In the genomic region with DNA sequence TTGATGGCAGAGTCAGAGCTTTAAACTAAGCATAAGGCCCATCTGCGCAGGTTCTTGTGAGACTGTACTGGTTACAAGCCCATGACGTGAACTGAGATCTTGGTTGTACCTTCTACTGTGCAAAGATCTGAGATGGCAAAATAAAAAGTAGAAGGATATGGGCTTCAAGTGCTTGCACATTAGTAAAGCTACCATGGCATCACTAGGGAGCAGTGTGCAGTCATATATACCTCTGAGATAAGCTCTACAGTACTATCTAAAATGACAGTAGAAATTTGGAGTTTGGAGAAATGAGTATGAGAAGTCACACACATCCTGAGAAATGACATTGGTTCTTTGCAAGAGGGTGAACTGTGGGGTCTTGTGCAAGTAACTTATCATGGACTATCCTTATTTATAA, we compare ENCODE assay signal across 11 cellular contexts.
DNase-seq lines count a peak whose midpoint lies in the region; ATAC-seq and TF ChIP-seq lines count a peak whose summit lies in the region.
"Had no signal": no experiment of that assay in that cellular context is flagged by ENCODE, and none has a peak within 500 bp of the region (broad histone marks: within the 10 kb centered on the region; RNA-seq: fewer than 3 reads in every experiment).

No MANE protein-coding gene starts in this region.

- intact Hi-C loops in PC-3 (cut with micrococcal nuclease): loop anchor here (1.0 to 10.0 kb wide), 5 partner anchors 114 to 581 kb away; no protein-coding TSS in a partner anchor
- intact Hi-C loops in sciatic nerve (cut with DNase I): no loop called here
- intact Hi-C loops in activated T-helper 2 cell treated with anti-CD3 and anti-CD28 coated beads, Interferon-gamma antibody, Interleukin-2, Interleukin-4, amounts not matched to agents 10 μg/mL and 5 μg/mL and 100 μg/mL, durations not matched to agents 14 hours and 24 hours and 36 hours (cut with micrococcal nuclease): no loop called here

- TF ChIP-seq CTCF in PC-3 (conservative IDR thresholded peaks at IDR 0.05; ENCODE audit: low read depth, low read length): peak; percentile 51; the same call in 1 of the 2 replicates

- no peaks in the 10 kb centered on the region for H3K4me1 ChIP-seq in PC-3 (ENCODE audit: insufficient read depth, low read length)
- H3K4me1 ChIP-seq: BLaER1 had no signal

- no peaks in the 10 kb centered on the region for H3K27me3 ChIP-seq in PC-3 (ENCODE audit: low read length)
- H3K27me3 ChIP-seq: BLaER1, tibial nerve had no signal

- BruUV-seq in PC-3 (replicated peaks; lab: Mats Ljungman, UMichigan): no TSS peak

- no peaks in the 10 kb centered on the region for H3K4me1 Mint-ChIP-seq in activated T-helper 2 cell treated with anti-CD3 and anti-CD28 coated beads, Interferon-gamma antibody, Interleukin-2, Interleukin-4, amounts not matched to agents 10 μg/mL and 5 μg/mL and 100 μg/mL, durations not matched to agents 14 hours and 24 hours and 36 hours (ENCODE audit: low read depth)
- H3K4me1 Mint-ChIP-seq: activated CD4-positive, alpha-beta memory T cell treated with anti-CD3 and anti-CD28 coated beads, Interleukin-2, amount 10 ng/mL, durations not matched to agents 7 days and 5 days had no signal

- no peak overlapping the region for H3K27ac ChIP-seq in PC-3 (ENCODE audit: low read length)
- H3K27ac ChIP-seq: BLaER1, tibial nerve had no signal

- POLR2A ChIA-PET in PC-3 (lab: Charles Lee; ENCODE audit: unreplicated experiment): interaction anchor here (0.6 kb wide), 1 partner anchor 384 kb away, joined by 3 read pairs; no protein-coding TSS in a partner anchor

- H3K27ac Mint-ChIP-seq in activated T-helper 2 cell treated with anti-CD3 and anti-CD28 coated beads, Interferon-gamma antibody, Interleukin-2, Interleukin-4, amounts not matched to agents 10 μg/mL and 5 μg/mL and 100 μg/mL, durations not matched to agents 14 hours and 24 hours and 36 hours: no peak overlapping the region
- H3K27ac Mint-ChIP-seq: activated CD4-positive, alpha-beta memory T cell treated with anti-CD3 and anti-CD28 coated beads, Interleukin-2, amount 10 ng/mL, durations not matched to agents 7 days and 5 days had no signal

- H3K4me3 ChIP-seq in PC-3 (ENCODE audit: low read length): no peak overlapping the region
- H3K4me3 ChIP-seq: BLaER1, tibial nerve had no signal

- H4K20me1 ChIP-seq in PC-3 (ENCODE audit: low read length): no peaks in the 10 kb centered on the region
- H4K20me1 ChIP-seq: BLaER1 had no signal

- H3K9me3 ChIP-seq in PC-3 (ENCODE audit: low read length): no peaks in the 10 kb centered on the region
- H3K9me3 ChIP-seq: BLaER1, tibial nerve had no signal

- H3K9me2 ChIP-seq in PC-3 (replicated peaks; ENCODE audit: low read length): no peaks in the 10 kb centered on the region

- H3F3A ChIP-seq in PC-3 (ENCODE audit: low read length, unreplicated experiment): no peaks in the 10 kb centered on the region

- H3K4me3 Mint-ChIP-seq in activated T-helper 2 cell treated with anti-CD3 and anti-CD28 coated beads, Interferon-gamma antibody, Interleukin-2, Interleukin-4, amounts not matched to agents 10 μg/mL and 5 μg/mL and 100 μg/mL, durations not matched to agents 14 hours and 24 hours and 36 hours (ENCODE audit: low read depth): no peak overlapping the region
- H3K4me3 Mint-ChIP-seq: activated CD4-positive, alpha-beta memory T cell treated with anti-CD3 and anti-CD28 coated beads, Interleukin-2, amount 10 ng/mL, durations not matched to agents 7 days and 5 days had no signal

- H3K9ac ChIP-seq in PC-3 (ENCODE audit: low read length): no peak overlapping the region
- H3K9ac ChIP-seq: BLaER1 had no signal

- CTCF ChIA-PET in PC-3 (lab: Charles Lee): interaction anchor here (0.5 to 0.9 kb wide), 2 partner anchors 83 to 403 kb away, joined by 6 to 7 read pairs; no protein-coding TSS in a partner anchor

- no peak overlapping the region for H2AFZ ChIP-seq in PC-3 (ENCODE audit: low read length)

- no peaks in the 10 kb centered on the region for H3K9me3 Mint-ChIP-seq in activated T-helper 2 cell treated with anti-CD3 and anti-CD28 coated beads, Interferon-gamma antibody, Interleukin-2, Interleukin-4, amounts not matched to agents 10 μg/mL and 5 μg/mL and 100 μg/mL, durations not matched to agents 14 hours and 24 hours and 36 hours
- H3K9me3 Mint-ChIP-seq: activated CD4-positive, alpha-beta memory T cell treated with anti-CD3 and anti-CD28 coated beads, Interleukin-2, amount 10 ng/mL, durations not matched to agents 7 days and 5 days had no signal

- no peaks in the 10 kb centered on the region for H3K36me3 Mint-ChIP-seq in activated T-helper 2 cell treated with anti-CD3 and anti-CD28 coated beads, Interferon-gamma antibody, Interleukin-2, Interleukin-4, amounts not matched to agents 10 μg/mL and 5 μg/mL and 100 μg/mL, durations not matched to agents 14 hours and 24 hours and 36 hours (ENCODE audit: low read depth)

- no peaks in the 10 kb centered on the region for H3K36me3 ChIP-seq in PC-3 (ENCODE audit: low read depth, low read length)
- H3K36me3 ChIP-seq: BLaER1, tibial nerve had no signal

- no peaks in the 10 kb centered on the region for H3K79me2 ChIP-seq in PC-3 (ENCODE audit: low read length)

- H3K4me2 ChIP-seq in PC-3 (ENCODE audit: low read length): no peak overlapping the region
- H3K4me2 ChIP-seq: BLaER1 had no signal

- H3K27me3 Mint-ChIP-seq in activated T-helper 2 cell treated with anti-CD3 and anti-CD28 coated beads, Interferon-gamma antibody, Interleukin-2, Interleukin-4, amounts not matched to agents 10 μg/mL and 5 μg/mL and 100 μg/mL, durations not matched to agents 14 hours and 24 hours and 36 hours (ENCODE audit: low read depth): no peaks in the 10 kb centered on the region
- H3K27me3 Mint-ChIP-seq: activated CD4-positive, alpha-beta memory T cell treated with anti-CD3 and anti-CD28 coated beads, Interleukin-2, amount 10 ng/mL, durations not matched to agents 7 days and 5 days had no signal

- ATAC-seq in PC-3 (peak; percentile 87), sciatic nerve (peak; percentile 72), HG02642 (IDR thresholded peaks at IDR 0.05; ENCODE audit: poor library complexity, unreplicated experiment) (no peak), HG02571 (IDR thresholded peaks at IDR 0.05; ENCODE audit: unreplicated experiment) (no peak)

- DNase-seq in NCI-H1105 treated with DMSO at 0.1 percent for 48 hours (lab: John Stamatoyannopoulos, UW) (peak; percentile 7), NCI-H1105 (lab: John Stamatoyannopoulos, UW) (no peak), PC-3 (peak; percentile 32), fibroblast of gingiva (ENCODE audit: low read depth) (peak; percentile 72), sciatic nerve (ENCODE audit: low spot score) (no peak)
- DNase-seq in activated T-helper 2 cell treated with anti-CD3 and anti-CD28 coated beads, Interferon-gamma antibody, Interleukin-2, Interleukin-4, amounts not matched to agents 10 μg/mL and 5 μg/mL and 100 μg/mL, durations not matched to agents 14 hours and 24 hours and 36 hours (ENCODE audit: low spot score): no peak
- DNase-seq: activated CD4-positive, alpha-beta memory T cell treated with anti-CD3 and anti-CD28 coated beads, Interleukin-2, amount 10 ng/mL, durations not matched to agents 7 days and 5 days had no signal

Comparison
In these comparisons a context has a peak if more than half of its experiments do, and no peak if none do; other contexts are left out.
1. DNase-seq: peak in NCI-H1105 treated with DMSO at 0.1 percent for 48 hours (single experiment), PC-3 (single experiment) and fibroblast of gingiva (single experiment); none in NCI-H1105 (single experiment), sciatic nerve (single experiment) and activated T-helper 2 cell treated with anti-CD3 and anti-CD28 coated beads, Interferon-gamma antibody, Interleukin-2, Interleukin-4, amounts not matched to agents 10 μg/mL and 5 μg/mL and 100 μg/mL, durations not matched to agents 14 hours and 24 hours and 36 hours (single experiment).
2. ATAC-seq: peak in PC-3 (single experiment) and sciatic nerve (single experiment); none in HG02642 (single experiment) and HG02571 (single experiment).